19 cellular contexts compared by ENCODE assay signal in genomic region chr11:134657631-134658030, GRCh38.
DNase-seq lines count a peak whose midpoint lies in the region; TF ChIP-seq lines count a peak whose summit lies in the region.
"Had no signal": no experiment of that assay in that cellular context is flagged by ENCODE, and none has a peak within 500 bp of the region (broad histone marks: within the 10 kb centered on the region; RNA-seq: fewer than 3 reads in every experiment).

No MANE protein-coding gene starts in this region.

- no peak overlapping the region for H3K9ac ChIP-seq in colonic mucosa (ENCODE audit: low read depth in 2 of 2, low read length in 2 of 2)
- H3K9ac ChIP-seq: BLaER1, GM23248 had no signal

- intact Hi-C loops in colonic mucosa (cut with DNase I) = no loop called here

- no peaks in the 10 kb centered on the region for H3K27me3 ChIP-seq in colonic mucosa
- H3K27me3 ChIP-seq: BLaER1 had no signal

- no peak overlapping the region for H3K27ac ChIP-seq in colonic mucosa
- H3K27ac ChIP-seq in temporal lobe (ENCODE audit: low read depth, low read length) = peak overlapping the region; percentile 13
- H3K27ac ChIP-seq: BLaER1, GM23248, RWPE1 had no signal

- no peak for TF ChIP-seq CTCF in colonic mucosa (IDR thresholded peaks at IDR 0.05)

- H3K4me1 ChIP-seq in colonic mucosa = no peaks in the 10 kb centered on the region

- DNase-seq in activated T-cell treated with anti-CD3 and anti-CD28 coated beads, Interleukin-2, amount 50 U/mL, for 48 hours = peak; percentile 9 to 11
- no peak for DNase-seq in activated T-cell treated with anti-CD3 and anti-CD28 coated beads, Interleukin-2, amount 50 U/mL, for 1 hour
- peak; percentile 4 for DNase-seq in colonic mucosa
- DNase-seq in mucosa of gallbladder (ENCODE audit: low spot score) = peak; percentile 7
- no peak for DNase-seq in activated CD4-positive, CD25-positive, alpha-beta regulatory T cell treated with anti-CD3 and anti-CD28 coated beads, Interleukin-2, amount 50 U/mL, for 72 hours
- no peak for DNase-seq in stimulated activated CD4-positive, alpha-beta T cell treated with anti-CD3 and anti-CD28 coated beads, Interleukin-2, amount 100 ng/mL, for 48 hours
- DNase-seq in HUDEP-2 (lab: John Stamatoyannopoulos, UW; ENCODE audit: unreplicated experiment in 76 of 76) = no peak
- DNase-seq: DMS79 treated with DMSO at 0.1 percent for 48 hours, GM23248, NCI-H1436, NCI-H2029 treated with DMSO at 0.1 percent for 48 hours, NCI-H510A, NCI-H82, PC-3 had no signal

- H3K9me3 ChIP-seq in colonic mucosa = no peaks in the 10 kb centered on the region

- H3K4me3 ChIP-seq in colonic mucosa = no peak overlapping the region
- H3K4me3 ChIP-seq: BLaER1, GM12878, GM23248, K562 had no signal

- no peaks in the 10 kb centered on the region for H3K36me3 ChIP-seq in colonic mucosa
- H3K36me3 ChIP-seq: BLaER1 had no signal

Comparison
In these comparisons a context has a peak if more than half of its experiments do, and no peak if none do; other contexts are left out.
1. DNase-seq: peak in activated T-cell treated with anti-CD3 and anti-CD28 coated beads, Interleukin-2, amount 50 U/mL, for 48 hours (2 of 2), colonic mucosa (single experiment) and mucosa of gallbladder (single experiment); none in activated T-cell treated with anti-CD3 and anti-CD28 coated beads, Interleukin-2, amount 50 U/mL, for 1 hour (single experiment), activated CD4-positive, CD25-positive, alpha-beta regulatory T cell treated with anti-CD3 and anti-CD28 coated beads, Interleukin-2, amount 50 U/mL, for 72 hours (single experiment), stimulated activated CD4-positive, alpha-beta T cell treated with anti-CD3 and anti-CD28 coated beads, Interleukin-2, amount 100 ng/mL, for 48 hours (0 of 2) and HUDEP-2 (0 of 76).